ENCODE assay signal across 1 cellular context in genomic region chr5:172395483-172395882, GRCh38.
TF ChIP-seq lines count a peak whose summit lies in the region.

No MANE protein-coding gene starts in this region.

TF ChIP-seq in WTC11, 78 proteins besides CTCF, POLR2A, EP300 and RAD21 (continued from another document):
- no peak for TF ChIP-seq HMGXB4 (CRISPR knock-in tag; IDR thresholded peaks at IDR 0.05)
- TF ChIP-seq IRF1 (CRISPR knock-in tag; IDR thresholded peaks at IDR 0.05): no peak
- no peak for TF ChIP-seq ZNF416 (CRISPR knock-in tag; IDR thresholded peaks at IDR 0.05)
